In the genomic region with DNA sequence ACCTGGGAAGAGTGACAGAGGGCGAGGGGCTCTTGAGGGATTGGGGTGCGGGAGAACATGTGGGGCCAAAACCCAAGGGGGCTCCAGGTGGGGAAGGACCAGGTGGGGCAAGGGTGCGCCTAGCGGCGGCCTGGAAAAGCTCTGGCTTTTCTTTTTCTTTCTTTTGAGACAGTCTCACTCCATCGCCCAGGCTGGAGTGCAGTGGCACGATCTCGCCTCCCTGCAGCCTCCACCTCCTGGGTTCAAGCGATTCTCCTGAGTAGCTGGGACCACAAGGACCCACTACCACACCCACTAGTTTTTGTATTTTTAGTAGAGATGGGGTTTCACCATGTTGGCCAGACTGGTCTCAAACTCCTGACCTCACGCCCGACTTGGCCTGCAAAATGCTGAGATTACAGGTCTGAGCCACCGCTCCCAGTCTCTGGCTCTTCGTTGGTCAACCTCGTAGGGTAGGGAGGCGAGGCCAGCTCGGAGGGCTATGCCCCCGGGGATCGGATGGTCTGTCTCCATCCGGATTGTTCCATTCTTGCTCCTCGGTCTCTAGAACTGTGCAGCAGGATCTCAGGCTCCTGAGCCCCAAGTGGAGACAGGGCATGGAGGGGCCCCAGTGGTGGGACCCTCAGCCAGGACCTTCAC, we compare ENCODE assay signal across 8 cellular contexts. TPM values are rescaled to one million over a fixed set of nuclear protein-coding genes. Genes with fewer than 3 reads are reported as not detected.
DNase-seq lines count a peak whose midpoint lies in the region; ATAC-seq, FAIRE-seq and TF ChIP-seq lines count a peak whose summit lies in the region.

No MANE protein-coding gene starts in this region.

- peaks cover 16 to 30% of the 10 kb centered on the region in 2 donors for H3K4me1 ChIP-seq in thyroid gland

- TF ChIP-seq POLR2A in thyroid gland (IDR thresholded peaks at IDR 0.05): no peak

- peak overlapping the region in 1 of 3 donors; percentile 93 for H3K4me3 ChIP-seq in thyroid gland (replicated peaks in 1 of 3)

- intact Hi-C loops in activated T-helper 1 cell treated with anti-CD3 and anti-CD28 coated beads, Interleukin-12 subunit alpha, Interleukin-12 subunit beta, Interleukin-2, Interleukin-4 antibody, amounts not matched to agents 30 ng/mL and 10 ng/mL and 1 ng/mL, durations not matched to agents 14 hours and 24 hours and 36 hours (cut with micrococcal nuclease): loop anchor here (2.0 to 10.0 kb wide), 4 partner anchors 15 to 558 kb away; a partner anchor contains a TSS
- intact Hi-C loops in thyroid gland (cut with DNase I): loop anchor here (5.0 kb wide), 2 partner anchors 63 to 133 kb away; no protein-coding TSS in a partner anchor

- H3K9me3 ChIP-seq in thyroid gland: no peaks in the 10 kb centered on the region

- no peak for FAIRE-seq in D721Med (lab: Jason Lieb, UNC)

- peak in 4 of 6 experiments; percentile 46 to 55 (median 52) for TF ChIP-seq CTCF in thyroid gland (IDR thresholded peaks at IDR 0.05)
- TF ChIP-seq CTCF in D721Med (IDR thresholded peaks at IDR 0.05; ENCODE audit: insufficient read depth, missing control alignments): no peak

- H3K27me3 Mint-ChIP-seq in activated naive CD4-positive, alpha-beta T cell treated with anti-CD3 and anti-CD28 coated beads, Interleukin-2, amount 10 ng/mL, durations not matched to agents 7 days and 5 days: peaks cover 4% of the 10 kb centered on the region
- peaks cover 2% of the 10 kb centered on the region for H3K27me3 Mint-ChIP-seq in activated T-helper 1 cell treated with anti-CD3 and anti-CD28 coated beads, Interleukin-12 subunit alpha, Interleukin-12 subunit beta, Interleukin-2, Interleukin-4 antibody, amounts not matched to agents 30 ng/mL and 10 ng/mL and 1 ng/mL, durations not matched to agents 14 hours and 24 hours and 36 hours (ENCODE audit: insufficient read depth)

- peaks cover 9 to 17% of the 10 kb centered on the region in 2 donors for H3K36me3 ChIP-seq in thyroid gland

- H3K27ac Mint-ChIP-seq in activated naive CD4-positive, alpha-beta T cell treated with anti-CD3 and anti-CD28 coated beads, Interleukin-2, amount 10 ng/mL, durations not matched to agents 7 days and 5 days: peak overlapping the region; percentile 84
- H3K27ac Mint-ChIP-seq in activated naive CD4-positive, alpha-beta T cell treated with anti-CD3 and anti-CD28 coated beads, Interleukin-2, amount 50 U/mL, for 72 hours: peak overlapping the region in 1 of 2 donors; percentile 98
- peak overlapping the region; percentile 29 for H3K27ac Mint-ChIP-seq in activated T-helper 1 cell treated with anti-CD3 and anti-CD28 coated beads, Interleukin-12 subunit alpha, Interleukin-12 subunit beta, Interleukin-2, Interleukin-4 antibody, amounts not matched to agents 30 ng/mL and 10 ng/mL and 1 ng/mL, durations not matched to agents 14 hours and 24 hours and 36 hours

- H3K27ac ChIP-seq in thyroid gland: peak overlapping the region; percentile 94 to 99 (median 98)

- no peak for ATAC-seq in activated naive CD4-positive, alpha-beta T cell treated with anti-CD3 and anti-CD28 coated beads, Interleukin-2, amount 50 U/mL, for 72 hours

- CTCF ChIA-PET in activated naive CD4-positive, alpha-beta T cell treated with anti-CD3 and anti-CD28 coated beads, Interleukin-2, amount 10 ng/mL, durations not matched to agents 7 days and 5 days (lab: Charles Lee): interaction anchor here (0.6 to 1.1 kb wide), 5 partner anchors 13 to 154 kb away, joined by 3 to 4 read pairs (median 3); no protein-coding TSS in a partner anchor

- peaks cover 32% of the 10 kb centered on the region for H3K4me1 Mint-ChIP-seq in activated naive CD4-positive, alpha-beta T cell treated with anti-CD3 and anti-CD28 coated beads, Interleukin-2, amount 10 ng/mL, durations not matched to agents 7 days and 5 days
- H3K4me1 Mint-ChIP-seq in activated T-helper 1 cell treated with anti-CD3 and anti-CD28 coated beads, Interleukin-12 subunit alpha, Interleukin-12 subunit beta, Interleukin-2, Interleukin-4 antibody, amounts not matched to agents 30 ng/mL and 10 ng/mL and 1 ng/mL, durations not matched to agents 14 hours and 24 hours and 36 hours (ENCODE audit: low read depth): peaks cover 16% of the 10 kb centered on the region

- WGBS in thyroid gland, 2 donors: 58 to 62% methylated on average over 19 to 20 of the region's 20 CpGs

- no peak for DNase-seq in activated naive CD4-positive, alpha-beta T cell treated with anti-CD3 and anti-CD28 coated beads, Interleukin-2, amount 10 ng/mL, durations not matched to agents 7 days and 5 days
- DNase-seq in activated naive CD4-positive, alpha-beta T cell treated with anti-CD3 and anti-CD28 coated beads, Interleukin-2, amount 50 U/mL, for 72 hours (ENCODE audit: low spot score in 2 of 2): no peak
- DNase-seq in activated T-helper 1 cell treated with anti-CD3 and anti-CD28 coated beads, Interleukin-12 subunit alpha, Interleukin-12 subunit beta, Interleukin-2, Interleukin-4 antibody, amounts not matched to agents 30 ng/mL and 10 ng/mL and 1 ng/mL, durations not matched to agents 14 hours and 24 hours and 36 hours (ENCODE audit: low spot score): no peak
- peak; percentile 67 for DNase-seq in islet precursor cell
- DNase-seq in thyroid gland: no peak
- DNase-seq in DMS 273 treated with DMSO at 0.1 percent for 48 hours (lab: John Stamatoyannopoulos, UW): no peak
- no peak for DNase-seq in D721Med (ENCODE audit: insufficient read length, low spot score)
- no peak for DNase-seq in NCI-H2196 (lab: John Stamatoyannopoulos, UW; ENCODE audit: unreplicated experiment)

- peaks cover 24% of the 10 kb centered on the region for H3K36me3 Mint-ChIP-seq in activated naive CD4-positive, alpha-beta T cell treated with anti-CD3 and anti-CD28 coated beads, Interleukin-2, amount 10 ng/mL, durations not matched to agents 7 days and 5 days
- H3K36me3 Mint-ChIP-seq in activated naive CD4-positive, alpha-beta T cell treated with anti-CD3 and anti-CD28 coated beads, Interleukin-2, amount 50 U/mL, for 72 hours: peaks cover 42 to 56% of the 10 kb centered on the region in 2 donors
- H3K36me3 Mint-ChIP-seq in activated T-helper 1 cell treated with anti-CD3 and anti-CD28 coated beads, Interleukin-12 subunit alpha, Interleukin-12 subunit beta, Interleukin-2, Interleukin-4 antibody, amounts not matched to agents 30 ng/mL and 10 ng/mL and 1 ng/mL, durations not matched to agents 14 hours and 24 hours and 36 hours (ENCODE audit: low read depth): peaks cover 25% of the 10 kb centered on the region

- peaks cover 15% of the 10 kb centered on the region for H3K9me3 Mint-ChIP-seq in activated naive CD4-positive, alpha-beta T cell treated with anti-CD3 and anti-CD28 coated beads, Interleukin-2, amount 10 ng/mL, durations not matched to agents 7 days and 5 days
- H3K9me3 Mint-ChIP-seq in activated naive CD4-positive, alpha-beta T cell treated with anti-CD3 and anti-CD28 coated beads, Interleukin-2, amount 50 U/mL, for 72 hours: peaks cover 14 to 19% of the 10 kb centered on the region in 2 donors
- H3K9me3 Mint-ChIP-seq in activated T-helper 1 cell treated with anti-CD3 and anti-CD28 coated beads, Interleukin-12 subunit alpha, Interleukin-12 subunit beta, Interleukin-2, Interleukin-4 antibody, amounts not matched to agents 30 ng/mL and 10 ng/mL and 1 ng/mL, durations not matched to agents 14 hours and 24 hours and 36 hours: peaks cover 5% of the 10 kb centered on the region

- no peaks in the 10 kb centered on the region for H3K27me3 ChIP-seq in thyroid gland

- H3K4me3 Mint-ChIP-seq in activated naive CD4-positive, alpha-beta T cell treated with anti-CD3 and anti-CD28 coated beads, Interleukin-2, amount 10 ng/mL, durations not matched to agents 7 days and 5 days: peak overlapping the region; percentile 66
- peak overlapping the region; percentile 93 for H3K4me3 Mint-ChIP-seq in activated T-helper 1 cell treated with anti-CD3 and anti-CD28 coated beads, Interleukin-12 subunit alpha, Interleukin-12 subunit beta, Interleukin-2, Interleukin-4 antibody, amounts not matched to agents 30 ng/mL and 10 ng/mL and 1 ng/mL, durations not matched to agents 14 hours and 24 hours and 36 hours

RNA-seq across cellular contexts. Expression of a gene that starts 3.7 kb away (rescaled TPM):
- total RNA-seq in activated naive CD4-positive, alpha-beta T cell treated with anti-CD3 and anti-CD28 coated beads, Interleukin-2, amount 50 U/mL, for 72 hours: 10 to 100 TPM; 60.9 to 94.1 TPM
- total RNA-seq in activated T-helper 1 cell treated with anti-CD3 and anti-CD28 coated beads, Interleukin-12 subunit alpha, Interleukin-12 subunit beta, Interleukin-2, Interleukin-4 antibody, amounts not matched to agents 30 ng/mL and 10 ng/mL and 1 ng/mL, durations not matched to agents 14 hours and 24 hours and 36 hours: 129 and 132 TPM in 2 replicates
- 100 to 1,000 TPM; 148 to 250 (median 195) TPM for total RNA-seq in thyroid gland

RNA-seq across cellular contexts. Expression of a gene that starts 22.9 kb away (rescaled TPM):
- 10 to 100 TPM; 46.7 to 94.0 TPM for total RNA-seq in activated naive CD4-positive, alpha-beta T cell treated with anti-CD3 and anti-CD28 coated beads, Interleukin-2, amount 50 U/mL, for 72 hours
- total RNA-seq in activated T-helper 1 cell treated with anti-CD3 and anti-CD28 coated beads, Interleukin-12 subunit alpha, Interleukin-12 subunit beta, Interleukin-2, Interleukin-4 antibody, amounts not matched to agents 30 ng/mL and 10 ng/mL and 1 ng/mL, durations not matched to agents 14 hours and 24 hours and 36 hours: 109 and 116 TPM in 2 replicates
- total RNA-seq in thyroid gland: 10 to 100 TPM; 14.4 to 34.6 (median 27.6) TPM

RNA-seq across cellular contexts. Expression of a gene that starts 52.3 kb away (rescaled TPM):
- total RNA-seq in activated naive CD4-positive, alpha-beta T cell treated with anti-CD3 and anti-CD28 coated beads, Interleukin-2, amount 50 U/mL, for 72 hours: 100 to 1,000 TPM in 1 of 2 donors, 10 to 100 TPM in 1; 46.5 to 103 TPM
- 178 and 185 TPM in 2 replicates for total RNA-seq in activated T-helper 1 cell treated with anti-CD3 and anti-CD28 coated beads, Interleukin-12 subunit alpha, Interleukin-12 subunit beta, Interleukin-2, Interleukin-4 antibody, amounts not matched to agents 30 ng/mL and 10 ng/mL and 1 ng/mL, durations not matched to agents 14 hours and 24 hours and 36 hours
- total RNA-seq in thyroid gland: 10 to 100 TPM; 27.4 to 52.9 (median 45.0) TPM
